Comparison of ENCODE assay signal across 31 cellular contexts in genomic region chr5:2906302-2907090, GRCh38.
"Had no signal": no experiment of that assay in that cellular context is flagged by ENCODE, and none has a peak within 500 bp of the region (broad histone marks: within the 10 kb centered on the region; RNA-seq: fewer than 3 reads in every experiment).

No MANE protein-coding gene starts in this region.

- H3K27me3 ChIP-seq: left lung, ovary, stomach, suprapubic skin, tibial artery had no signal

- DNase-seq: activated CD4-positive, alpha-beta memory T cell treated with anti-CD3 and anti-CD28 coated beads, Interleukin-2, amount 10 ng/mL, durations not matched to agents 7 days and 5 days; activated CD4-positive, alpha-beta T cell treated with anti-CD3 and anti-CD28 coated beads for 48 hours; activated CD8-positive, alpha-beta memory T cell treated with anti-CD3 and anti-CD28 coated beads, Interleukin-2, amount 50 U/mL, for 48 hours; activated gamma-delta T cell treated with Interleukin-2 at 50 U/mL for 16 hours; activated T-cell treated with anti-CD3 and anti-CD28 coated beads, Interleukin-2, amount 50 U/mL, for 24 hours; effector memory CD4-positive, alpha-beta T cell; erythroblast; hippocampal formation; immature natural killer cell; left lung; mesendoderm; mucosa of descending colon; ovary; psoas muscle; stimulated activated CD4-positive, alpha-beta T cell treated with anti-CD3 and anti-CD28 coated beads, Interleukin-15, amount 100 ng/mL, for 24 hours; stimulated activated CD4-positive, alpha-beta T cell treated with anti-CD3 and anti-CD28 coated beads, Interleukin-2, amount 100 ng/mL, for 24 hours; stimulated activated naive B cell treated with anti-CD40 and anti-IgM and Interleukin-4, amounts not matched to agents 10 μg/mL and 1 μg/mL and 100 μg/mL, for 72 hours; stomach; T-helper 9 cell; WERI-Rb-1 had no signal

- H3K27ac Mint-ChIP-seq: activated CD4-positive, alpha-beta memory T cell treated with anti-CD3 and anti-CD28 coated beads, Interleukin-2, amount 10 ng/mL, durations not matched to agents 7 days and 5 days; activated naive CD4-positive, alpha-beta T cell treated with anti-CD3 and anti-CD28 coated beads, Interleukin-2, amount 50 U/mL, for 72 hours; activated T-cell treated with anti-CD3 and anti-CD28 coated beads, Interleukin-2, amount 50 U/mL, for 24 hours; immature natural killer cell; natural killer cell treated with Interleukin-12 subunit alpha and Interleukin-12 subunit beta and Interleukin-15 and Interleukin-18, amount 100 ng/mL, for 72 hours; stimulated activated naive B cell treated with anti-CD40 and anti-IgM and Interleukin-4, amounts not matched to agents 10 μg/mL and 1 μg/mL and 100 μg/mL, for 72 hours; T-helper 1 cell treated with Interleukin-12 subunit alpha and Interleukin-12 subunit beta and Interleukin-4 antibody, amounts not matched to agents 30 μg/mL and 1 μg/mL, for 36 hours had no signal

- H3K4me3 ChIP-seq: breast epithelium, gastroesophageal sphincter, left lung, lung, mucosa of descending colon, ovary, psoas muscle, smooth muscle cell, stomach, suprapubic skin, tibial artery had no signal

- H3K4me3 Mint-ChIP-seq: activated CD4-positive, alpha-beta memory T cell treated with anti-CD3 and anti-CD28 coated beads, Interleukin-2, amount 10 ng/mL, durations not matched to agents 7 days and 5 days; activated T-cell treated with anti-CD3 and anti-CD28 coated beads, Interleukin-2, amount 50 U/mL, for 24 hours; central memory CD8-positive, alpha-beta T cell; immature natural killer cell; natural killer cell treated with Interleukin-12 subunit alpha and Interleukin-12 subunit beta and Interleukin-15 and Interleukin-18, amount 100 ng/mL, for 72 hours; stimulated activated naive B cell treated with anti-CD40 and anti-IgM and Interleukin-4, amounts not matched to agents 10 μg/mL and 1 μg/mL and 100 μg/mL, for 72 hours; T-helper 1 cell treated with Interleukin-12 subunit alpha and Interleukin-12 subunit beta and Interleukin-4 antibody, amounts not matched to agents 30 μg/mL and 1 μg/mL, for 36 hours had no signal

- H3K36me3 Mint-ChIP-seq: immature natural killer cell; stimulated activated naive B cell treated with anti-CD40 and anti-IgM and Interleukin-4, amounts not matched to agents 10 μg/mL and 1 μg/mL and 100 μg/mL, for 72 hours had no signal

- ATAC-seq: activated CD4-positive, CD25-positive, alpha-beta regulatory T cell treated with anti-CD3 and anti-CD28 coated beads, Interleukin-2, amount 50 U/mL, for 24 hours; activated naive CD4-positive, alpha-beta T cell treated with anti-CD3 and anti-CD28 coated beads, Interleukin-2, amount 50 U/mL, for 72 hours; gastroesophageal sphincter; left lung; mucosa of descending colon; psoas muscle; stimulated activated naive B cell treated with anti-CD40 and anti-IgM and Interleukin-4, amounts not matched to agents 10 μg/mL and 1 μg/mL and 100 μg/mL, for 72 hours had no signal

- H3K4me2 ChIP-seq: smooth muscle cell had no signal

- H3K36me3 ChIP-seq: breast epithelium, gastroesophageal sphincter, left lung, ovary, stomach, suprapubic skin, tibial artery, WERI-Rb-1 had no signal

- H3K4me1 Mint-ChIP-seq: activated CD4-positive, alpha-beta memory T cell treated with anti-CD3 and anti-CD28 coated beads, Interleukin-2, amount 10 ng/mL, durations not matched to agents 7 days and 5 days; central memory CD8-positive, alpha-beta T cell; immature natural killer cell; stimulated activated naive B cell treated with anti-CD40 and anti-IgM and Interleukin-4, amounts not matched to agents 10 μg/mL and 1 μg/mL and 100 μg/mL, for 72 hours had no signal

- H3K4me1 ChIP-seq: breast epithelium, gastroesophageal sphincter, left lung, psoas muscle, stomach, suprapubic skin, tibial artery had no signal

- H3K27ac ChIP-seq: breast epithelium, gastroesophageal sphincter, left lung, ovary, psoas muscle, stomach, suprapubic skin, tibial artery, WERI-Rb-1 had no signal

- H3K9me3 ChIP-seq: breast epithelium, gastroesophageal sphincter, left lung, ovary, psoas muscle, stomach, suprapubic skin, tibial artery had no signal

- H3K27me3 Mint-ChIP-seq: activated CD4-positive, alpha-beta memory T cell treated with anti-CD3 and anti-CD28 coated beads, Interleukin-2, amount 10 ng/mL, durations not matched to agents 7 days and 5 days; central memory CD8-positive, alpha-beta T cell; natural killer cell treated with Interleukin-12 subunit alpha and Interleukin-12 subunit beta and Interleukin-15 and Interleukin-18, amount 100 ng/mL, for 72 hours; stimulated activated naive B cell treated with anti-CD40 and anti-IgM and Interleukin-4, amounts not matched to agents 10 μg/mL and 1 μg/mL and 100 μg/mL, for 72 hours had no signal
